In genomic region chr1:52926864-52927218, GRCh38 we compare ENCODE assay signal across 8 cellular contexts. TPM values are rescaled to one million over a fixed set of nuclear protein-coding genes. Genes with fewer than 3 reads are reported as not detected.
DNase-seq lines count a peak whose midpoint lies in the region; ATAC-seq, FAIRE-seq and TF ChIP-seq lines count a peak whose summit lies in the region.

No MANE protein-coding gene starts in this region.

- H3K4ac ChIP-seq in H1 (replicated peaks; ENCODE audit: insufficient read length, low read depth, low read length) = no peak overlapping the region

- no peaks in the 10 kb centered on the region for H3K36me3 Mint-ChIP-seq in IgD-negative memory B cell

- no peak overlapping the region for H3K56ac ChIP-seq in H1 (replicated peaks; ENCODE audit: insufficient read length, low read depth, low read length)

- peak overlapping the region; percentile 95 for H2AFZ ChIP-seq in H1 (ENCODE audit: low read length)

- no peak overlapping the region for H2BK20ac ChIP-seq in H1 (ENCODE audit: low read length)

- H3K27me3 ChIP-seq in H1 (replicated peaks in 1 of 4; ENCODE audit: control insufficient read depth in 3 of 4, extremely low read depth in 1 of 4, insufficient read depth in 3 of 4, low read length in 3 of 4) = peaks cover 9 to 36% (median 29%) of the 10 kb centered on the region in 4 experiments
- no peaks in the 10 kb centered on the region for H3K27me3 ChIP-seq in pancreas

- peak overlapping the region; percentile 34 for H3K18ac ChIP-seq in H1 (ENCODE audit: extremely low read depth, low read length)

- H3K27ac Mint-ChIP-seq in IgD-negative memory B cell = peak overlapping the region in 1 of 3 donors; percentile 59

- no peaks in the 10 kb centered on the region for H3K9me3 Mint-ChIP-seq in IgD-negative memory B cell

- H3K4me1 ChIP-seq in H1 (replicated peaks in 1 of 4; ENCODE audit: control insufficient read depth in 3 of 4, insufficient read depth in 4 of 4, low read length in 3 of 4) (peaks cover 0 to 3% (median 2%) of the 10 kb centered on the region in 4 experiments; a peak in 2 of 7 replicates), pancreas (peaks cover 10 to 21% (median 14%) of the 10 kb centered on the region in 3 donors)

- ATAC-seq in pancreas (peak in 3 of 4 donors; percentile 41 to 55 (median 50)), HG02852 (IDR thresholded peaks at IDR 0.05; ENCODE audit: unreplicated experiment) (no peak), GM18519 (IDR thresholded peaks at IDR 0.05; ENCODE audit: low FRiP score, unreplicated experiment) (no peak)

- CTCF ChIA-PET in H1 (lab: Charles Lee; ENCODE audit: partially characterized antibody) = interaction anchor here (0.6 kb wide), 1 partner anchor 33 kb away, joined by 3 read pairs; no protein-coding TSS in a partner anchor

- H2BK12ac ChIP-seq in H1 (ENCODE audit: low read depth, low read length) = peak overlapping the region; percentile 18; the same call in 1 of the 2 replicates

- intact Hi-C loops in pancreas (cut with DNase I) = no loop called here

- H3K23me2 ChIP-seq in H1 (ENCODE audit: low read depth, low read length) = peaks cover 14% of the 10 kb centered on the region; the same call in 1 of the 2 replicates

- H3K79me2 ChIP-seq in H1 (ENCODE audit: control insufficient read depth in 1 of 2, insufficient read depth in 2 of 2, low read length in 2 of 2) = no peaks in the 10 kb centered on the region

- no peak overlapping the region for H3K14ac ChIP-seq in H1 (ENCODE audit: insufficient read length)

- no peak overlapping the region for H3K23ac ChIP-seq in H1 (ENCODE audit: insufficient read length)

- POLR2A ChIA-PET in H1 (lab: Charles Lee; ENCODE audit: partially characterized antibody) = interaction anchor here (1.2 kb wide), 1 partner anchor 9 kb away, joined by 3 read pairs; no protein-coding TSS in a partner anchor

- no peak overlapping the region for H4K91ac ChIP-seq in H1 (replicated peaks; ENCODE audit: insufficient read length, low read length)

- H3K9me3 ChIP-seq in H1 (ENCODE audit: insufficient read depth in 2 of 2, low read depth in 1 of 2, low read length in 1 of 2) (no peaks in the 10 kb centered on the region), pancreas (no peaks in the 10 kb centered on the region)

- TF ChIP-seq EP300 in H1 (IDR thresholded peaks at IDR 0.05; ENCODE audit: borderline replicate concordance in 1 of 2, low read depth in 2 of 2, low read length in 2 of 2) = no peak

- H2BK5ac ChIP-seq in H1 (ENCODE audit: low read depth, low read length) = no peak overlapping the region

- H3K4me2 ChIP-seq in H1 (ENCODE audit: insufficient read depth in 1 of 2, low read depth in 2 of 2, low read length in 2 of 2) = peak overlapping the region; percentile 84 to 96

- H3K4me3 ChIP-seq in GM12865 (ENCODE audit: low read depth, low read length) (peak overlapping the region; percentile 91), H1 (ENCODE audit: extremely low read depth in 1 of 4, insufficient read depth in 2 of 4, low read depth in 3 of 4, low read length in 4 of 4) (peak overlapping the region; percentile 37 to 72 (median 43); a peak in 7 of 8 replicates), pancreas (peak overlapping the region; percentile 57 to 84 (median 66))

- H3K27ac ChIP-seq in H1 (ENCODE audit: low read depth, low read length) (no peak overlapping the region), pancreas (peak overlapping the region; percentile 14 to 71 (median 59))

- H2BK15ac ChIP-seq in H1 (ENCODE audit: low read length) = no peak overlapping the region

- peaks cover 10 to 17% (median 11%) of the 10 kb centered on the region in 3 donors for H3K4me1 Mint-ChIP-seq in IgD-negative memory B cell

- DNase-seq in GM12865 (ENCODE audit: low read depth) (no peak), H1 (ENCODE audit: low read depth in 1 of 2, low spot score in 2 of 2) (no peak), pancreas (no peak), frontal cortex (ENCODE audit: low spot score in 2 of 2) (no peak)
- DNase-seq in activated CD4-positive, alpha-beta T cell treated with anti-CD3 and anti-CD28 coated beads for 4 hours = no peak

- H4K5ac ChIP-seq in H1 (ENCODE audit: insufficient read length, low read depth, low read length) = no peak overlapping the region

- H2AK5ac ChIP-seq in H1 (ENCODE audit: low read depth, low read length) = no peak overlapping the region

- no peaks in the 10 kb centered on the region for H3K79me1 ChIP-seq in H1 (ENCODE audit: low read depth, low read length)

- H3K36me3 ChIP-seq in H1 (ENCODE audit: control insufficient read depth in 2 of 4, insufficient read depth in 4 of 4, low read length in 3 of 4) = no peaks in the 10 kb centered on the region
- no peaks in the 10 kb centered on the region for H3K36me3 ChIP-seq in pancreas

- TF ChIP-seq CTCF in GM12865 (IDR thresholded peaks at IDR 0.05; ENCODE audit: insufficient read depth, low read depth, low read length, missing control alignments) = no peak
- no peak for TF ChIP-seq CTCF in H1 (IDR thresholded peaks at IDR 0.05; ENCODE audit: control extremely low read depth in 1 of 3, insufficient read depth in 1 of 3, low read depth in 1 of 3, low read length in 3 of 3)
- no peak for TF ChIP-seq CTCF in pancreas (IDR thresholded peaks at IDR 0.05)

- peak overlapping the region in 1 of 4 experiments; percentile 42; a peak in 2 of 7 replicates for H3K9ac ChIP-seq in H1 (replicated peaks in 1 of 4; ENCODE audit: extremely low read depth in 1 of 4, low read depth in 3 of 4, low read length in 3 of 4)

- FAIRE-seq in H1 (lab: Jason Lieb, UNC) = no peak
- FAIRE-seq in pancreas (lab: Jason Lieb, UNC) = no peak
- no peak for FAIRE-seq in frontal cortex (lab: Jason Lieb, UNC)

- H2BK120ac ChIP-seq in H1 (replicated peaks; ENCODE audit: low read depth, low read length) = no peak overlapping the region

- H4K20me1 ChIP-seq in H1 (replicated peaks in 1 of 2; ENCODE audit: control insufficient read depth in 1 of 2, insufficient read depth in 2 of 2, low read length in 2 of 2) = no peaks in the 10 kb centered on the region

- WGBS in H1 (ENCODE audit: extremely low coverage in 1 of 2, insufficient coverage in 1 of 2, insufficient read length in 1 of 2, insufficient replicate concordance in 2 of 2, low coverage in 1 of 2, low lambda C conversion rate in 2 of 2, missing lambda C conversion rate in 1 of 2), 2 experiments = 22% methylated on average over 13 of the region's 13 CpGs; no CpG with 5 or more reads in 1 of the 2 experiments
- 5 to 6% methylated on average over 13 of the region's 13 CpGs for WGBS in pancreas, 2 donors

- no peak for TF ChIP-seq RAD21 in H1 (IDR thresholded peaks at IDR 0.05 in 1 of 2, conservative IDR thresholded peaks at IDR 0.05 in 1 of 2; ENCODE audit: low read depth in 2 of 2, low read length in 2 of 2)

- H3K4me3 Mint-ChIP-seq in IgD-negative memory B cell = peak overlapping the region; percentile 85 to 95 (median 90)

- no peaks in the 10 kb centered on the region for H3K27me3 Mint-ChIP-seq in IgD-negative memory B cell

- no peak for TF ChIP-seq POLR2A in H1 (IDR thresholded peaks at IDR 0.05; ENCODE audit: control extremely low read depth in 1 of 2, low read depth in 2 of 2, low read length in 2 of 2)

- H4K8ac ChIP-seq in H1 (ENCODE audit: extremely low read depth, insufficient read depth, low read length) = no peak overlapping the region

TF ChIP-seq in H1, 55 proteins besides CTCF, POLR2A, EP300 and RAD21:
- no peak for TF ChIP-seq KDM4A (IDR thresholded peaks at IDR 0.05; ENCODE audit: low read depth, low read length, severe bottlenecking)
- peak; percentile 0 for TF ChIP-seq ASH2L (IDR thresholded peaks at IDR 0.05; ENCODE audit: low read length)
TF ChIP-seq in H1: peak in this region for 1.

RNA-seq across cellular contexts. Expression of gene SCP2, which starts 0.2 kb away (rescaled TPM):
- polyA plus RNA-seq in IgD-negative memory B cell (143 TPM), H1 (2011; rRNA removed) (7.0 and 20.9 TPM in 2 replicates), pancreas (100 to 1,000 TPM in 1 of 2 donors, 10 to 100 TPM in 1; 73.4 to 110 TPM)
- 53.0 and 54.3 TPM in 2 replicates for total RNA-seq in H1 (2021; fragmentation: NEBNext Ultra II Directional; extraction: Animal tissue kit (Norgen Biotek cat#: 25700))
- polyA plus RNA-seq in H1 (2011; cell fraction: cytosol; rRNA removed) = 32.3 TPM
- polyA plus RNA-seq in H1 (2011; cell fraction: nucleus; rRNA removed) = 5.2 TPM
- polyA plus RNA-seq in H1 (2012, experiment 1 of 2) = 33.8 to 67.0 TPM (median 39.2 TPM) in 4 replicates
- 12.2 TPM for polyA plus RNA-seq in H1 (2012, experiment 2 of 2)
- polyA plus RNA-seq in H1 (2013, experiment 1 of 2) = 23.7 TPM
- polyA plus RNA-seq in H1 (2013, experiment 2 of 2) = 23.9 TPM
- 13.8 and 17.2 TPM in 2 replicates for polyA minus RNA-seq in H1 (2011; rRNA and poly(A)+ RNA removed)
- polyA minus RNA-seq in H1 (2011; cell fraction: cytosol; rRNA and poly(A)+ RNA removed) = 7.0 TPM
- 10.6 TPM for polyA minus RNA-seq in H1 (2011; cell fraction: nucleus; rRNA and poly(A)+ RNA removed)
- total RNA-seq in pancreas (10 to 100 TPM; 45.7 to 83.2 (median 60.4) TPM), frontal cortex (57.5 TPM)

RNA-seq across cellular contexts. Expression of gene ECHDC2, which starts 5.3 kb away (rescaled TPM):
- polyA plus RNA-seq in IgD-negative memory B cell = 26.8 TPM
- total RNA-seq in H1 (2021; fragmentation: NEBNext Ultra II Directional; extraction: Animal tissue kit (Norgen Biotek cat#: 25700)) = 17.0 and 17.5 TPM in 2 replicates
- polyA plus RNA-seq in H1 (2011; rRNA removed) = 19.4 and 28.5 TPM in 2 replicates
- 32.7 TPM for polyA plus RNA-seq in H1 (2011; cell fraction: cytosol; rRNA removed)
- 63.6 TPM for polyA plus RNA-seq in H1 (2011; cell fraction: nucleus; rRNA removed)
- 32.2 to 34.7 TPM (median 34.4 TPM) in 4 replicates for polyA plus RNA-seq in H1 (2012, experiment 1 of 2)
- polyA plus RNA-seq in H1 (2012, experiment 2 of 2) = 8.6 TPM
- 17.5 TPM for polyA plus RNA-seq in H1 (2013, experiment 1 of 2)
- 14.0 TPM for polyA plus RNA-seq in H1 (2013, experiment 2 of 2)
- 15.4 and 17.7 TPM in 2 replicates for polyA minus RNA-seq in H1 (2011; rRNA and poly(A)+ RNA removed)
- polyA minus RNA-seq in H1 (2011; cell fraction: cytosol; rRNA and poly(A)+ RNA removed) = 14.8 TPM
- polyA minus RNA-seq in H1 (2011; cell fraction: nucleus; rRNA and poly(A)+ RNA removed) = 12.4 TPM
- total RNA-seq in pancreas = 100 to 1,000 TPM in 2 of 6 donors, 10 to 100 TPM in 4; 54.5 to 139 (median 97.8) TPM
- polyA plus RNA-seq in pancreas = 100 to 1,000 TPM; 294 to 504 TPM
- 4.1 TPM for total RNA-seq in frontal cortex

Comparison
In these comparisons a context has a peak if more than half of its experiments do, and no peak if none do; other contexts are left out.
1. ATAC-seq: peak in pancreas (3 of 4); none in HG02852 (single experiment) and GM18519 (single experiment).
2. Peak in every context shown above with its lines, with median percentiles within 50 percentile points of each other: H3K4me3 ChIP-seq.